Comparison of ENCODE assay signal across 14 cellular contexts in genomic region chr3:175193815-175194518, GRCh38.
A peak's percentile ranks its signal among the peaks of the same experiment; 100 is the strongest.
DNase-seq lines count a peak whose midpoint lies in the region; ATAC-seq and TF ChIP-seq lines count a peak whose summit lies in the region.
"Had no signal": no experiment of that assay in that cellular context is flagged by ENCODE, and none has a peak within 500 bp of the region (broad histone marks: within the 10 kb centered on the region; RNA-seq: fewer than 3 reads in every experiment).

No MANE protein-coding gene starts in this region.

- H4K20me1 ChIP-seq in mammary epithelial cell (ENCODE audit: insufficient read depth, low read length) = no peaks in the 10 kb centered on the region

- dilution Hi-C loops in mammary epithelial cell (cut with HindIII; ENCODE audit: low sequenced_read_pairs) = no loop called here

- CTCF ChIA-PET in mammary epithelial cell (lab: Charles Lee; ENCODE audit: low non-redundant PET) = interaction anchor here (0.5 kb wide), 1 partner anchor 13 kb away, joined by 3 read pairs; no protein-coding TSS in a partner anchor

- no peak for TF ChIP-seq POLR2A in erythroblast (IDR thresholded peaks at IDR 0.05; ENCODE audit: low read length)

- H3K27ac Mint-ChIP-seq in mesothelial cell of epicardium = no peak overlapping the region
- H3K27ac Mint-ChIP-seq: effector memory CD8-positive, alpha-beta T cell had no signal

- H3K4me3 Mint-ChIP-seq in mesothelial cell of epicardium = no peak overlapping the region
- H3K4me3 Mint-ChIP-seq: effector memory CD8-positive, alpha-beta T cell had no signal

- no peaks in the 10 kb centered on the region for H3K27me3 ChIP-seq in mammary epithelial cell (ENCODE audit: insufficient read depth, low read length)
- H3K27me3 ChIP-seq in left lung = no peaks in the 10 kb centered on the region
- H3K27me3 ChIP-seq: uterus had no signal

- TF ChIP-seq CTCF in mammary epithelial cell (conservative IDR thresholded peaks at IDR 0.05 in 1 of 2, IDR thresholded peaks at IDR 0.05 in 1 of 2; ENCODE audit: extremely low read depth in 1 of 2, insufficient read depth in 1 of 2, low read depth in 1 of 2, low read length in 2 of 2) (no peak), left lung (IDR thresholded peaks at IDR 0.05) (no peak), mesothelial cell of epicardium (IDR thresholded peaks at IDR 0.05; ENCODE audit: unreplicated experiment) (no peak)

- ATAC-seq in GM18909 (IDR thresholded peaks at IDR 0.05; ENCODE audit: poor library complexity, unreplicated experiment) (peak; percentile 56), HG03196 (IDR thresholded peaks at IDR 0.05; ENCODE audit: unreplicated experiment) (peak; percentile 95), left lung (no peak)
- ATAC-seq: effector memory CD8-positive, alpha-beta T cell had no signal

- in situ Hi-C loops in mammary epithelial cell (cut with MboI; ENCODE audit: low sequenced_read_pairs in 2 of 2) = no loop called here

- peak; percentile 5 for DNase-seq in AG08396 (ENCODE audit: low spot score)
- peak; percentile 83 for DNase-seq in mammary epithelial cell
- no peak for DNase-seq in ureter (ENCODE audit: low spot score)
- DNase-seq in erythroblast (lab: John Stamatoyannopoulos, UW) = no peak
- no peak for DNase-seq in left lung
- no peak for DNase-seq in mesothelial cell of epicardium (ENCODE audit: low spot score in 2 of 2, unreplicated experiment in 2 of 2)
- DNase-seq: activated CD8-positive, alpha-beta memory T cell treated with anti-CD3 and anti-CD28 coated beads, Interleukin-2, amount 50 U/mL, for 48 hours; AML-193; effector memory CD8-positive, alpha-beta T cell; KG1; stimulated activated CD4-positive, alpha-beta T cell treated with anti-CD3 and anti-CD28 coated beads, Interleukin-2, amount 100 ng/mL, for 24 hours; uterus had no signal

- no peaks in the 10 kb centered on the region for H3K27me3 Mint-ChIP-seq in mesothelial cell of epicardium (ENCODE audit: low read depth)
- H3K27me3 Mint-ChIP-seq: effector memory CD8-positive, alpha-beta T cell had no signal

- peak overlapping the region; percentile 28 for H3K4me2 ChIP-seq in mammary epithelial cell (ENCODE audit: insufficient read depth, low read depth, low read length)

- peaks cover 31% of the 10 kb centered on the region for H3K9me3 Mint-ChIP-seq in mesothelial cell of epicardium

- H3K36me3 Mint-ChIP-seq in mesothelial cell of epicardium = no peaks in the 10 kb centered on the region

- H3K9ac ChIP-seq in mammary epithelial cell (ENCODE audit: insufficient read depth, low read length) = peak overlapping the region; percentile 12

- H3K4me1 Mint-ChIP-seq in mesothelial cell of epicardium = no peaks in the 10 kb centered on the region

- H3K4me1 ChIP-seq in mammary epithelial cell (ENCODE audit: insufficient read depth, low read length) (peaks cover 17% of the 10 kb centered on the region), left lung (no peaks in the 10 kb centered on the region)
- H3K4me1 ChIP-seq: uterus had no signal

- H3K36me3 ChIP-seq in mammary epithelial cell (ENCODE audit: insufficient read depth, low read length) = no peaks in the 10 kb centered on the region
- no peaks in the 10 kb centered on the region for H3K36me3 ChIP-seq in left lung
- H3K36me3 ChIP-seq: uterus had no signal

- H3K4me3 ChIP-seq in mammary epithelial cell (replicated peaks in 1 of 3; ENCODE audit: insufficient read depth in 1 of 3, low read depth in 2 of 3, low read length in 3 of 3) = no peak overlapping the region
- no peak overlapping the region for H3K4me3 ChIP-seq in left lung
- H3K4me3 ChIP-seq: uterus had no signal

- intact Hi-C loops in mammary epithelial cell (cut with micrococcal nuclease) (loop anchor here (5.0 kb wide), 1 partner anchor 42 kb away; no protein-coding TSS in a partner anchor), left lung (cut with DNase I) (no loop called here)

- H3K27ac ChIP-seq in mammary epithelial cell (ENCODE audit: insufficient read depth, low read depth, low read length) = peak overlapping the region; percentile 93
- H3K27ac ChIP-seq in left lung = no peak overlapping the region
- H3K27ac ChIP-seq: uterus had no signal

- H2AFZ ChIP-seq in mammary epithelial cell (ENCODE audit: low read depth, low read length) = no peak overlapping the region

- BruUV-seq in mammary epithelial cell (replicated peaks; lab: Mats Ljungman, UMichigan) = no TSS peak

- 72% methylated on average over 4 of the region's 4 CpGs for WGBS in mammary epithelial cell (ENCODE audit: low coverage, missing lambda C conversion rate)

- H3K79me2 ChIP-seq in mammary epithelial cell (ENCODE audit: insufficient read depth, low read length) = no peaks in the 10 kb centered on the region

- H3K9me3 ChIP-seq in mammary epithelial cell (replicated peaks; ENCODE audit: insufficient read depth, low read length) (peaks cover 2% of the 10 kb centered on the region), left lung (peaks cover 0 to 13% of the 10 kb centered on the region in 2 donors)
- H3K9me3 ChIP-seq: uterus had no signal

Comparison
In these comparisons a context has a peak if more than half of its experiments do, and no peak if none do; other contexts are left out.
1. DNase-seq: peak in AG08396 (single experiment) and mammary epithelial cell (single experiment); none in ureter (single experiment), erythroblast (0 of 2), left lung (0 of 2) and mesothelial cell of epicardium (0 of 2).